18 cellular contexts compared by ENCODE assay signal in genomic region chr2:88071365-88071764, GRCh38. TPM values are rescaled to one million over a fixed set of nuclear protein-coding genes. Genes with fewer than 3 reads are reported as not detected.
DNase-seq lines count a peak whose midpoint lies in the region; ATAC-seq and TF ChIP-seq lines count a peak whose summit lies in the region.
"Had no signal": no experiment of that assay in that cellular context is flagged by ENCODE, and none has a peak within 500 bp of the region (broad histone marks: within the 10 kb centered on the region; RNA-seq: fewer than 3 reads in every experiment).

No MANE protein-coding gene starts in this region.

- H2AK5ac ChIP-seq in H9 (ENCODE audit: insufficient read length, low read length) = no peak overlapping the region

- no peaks in the 10 kb centered on the region for H3K27me3 Mint-ChIP-seq in H9 (ENCODE audit: low read depth)
- H3K27me3 Mint-ChIP-seq in natural killer cell treated with Interleukin-12 subunit alpha and Interleukin-12 subunit beta and Interleukin-15 and Interleukin-18, amount 100 ng/mL, for 72 hours = peaks cover 0 to 12% of the 10 kb centered on the region in 2 donors

- intact Hi-C loops in right cardiac atrium (cut with DNase I) = no loop called here
- intact Hi-C loops in psoas muscle (cut with DNase I) = no loop called here

- H3K9me3 ChIP-seq in H9 (ENCODE audit: control insufficient read depth, low read depth, low read length) (no peaks in the 10 kb centered on the region), right cardiac atrium (ENCODE audit: control insufficient read depth, low read length) (no peaks in the 10 kb centered on the region), psoas muscle (no peaks in the 10 kb centered on the region), HAP-1 (no peaks in the 10 kb centered on the region)
- H3K9me3 ChIP-seq: BLaER1 had no signal

- no peak for ATAC-seq in right cardiac atrium
- no peak for ATAC-seq in psoas muscle
- ATAC-seq in natural killer cell treated with Interleukin-12 subunit alpha and Interleukin-12 subunit beta and Interleukin-15 and Interleukin-18, amount 100 ng/mL, for 72 hours = no peak
- ATAC-seq: HCT116 had no signal

- H3K4me3 ChIP-seq in right cardiac atrium (ENCODE audit: low read length) (peak overlapping the region; percentile 48), psoas muscle (peak overlapping the region; percentile 72), HAP-1 (no peak overlapping the region)
- H3K4me3 ChIP-seq: BLaER1, SK-N-MC had no signal

- no peak overlapping the region for H3K56ac ChIP-seq in H9 (ENCODE audit: insufficient read length, low read depth, low read length)

- H3K4me1 Mint-ChIP-seq in H9 = peaks cover 18 to 24% of the 10 kb centered on the region in 2 experiments
- no peaks in the 10 kb centered on the region for H3K4me1 Mint-ChIP-seq in natural killer cell treated with Interleukin-12 subunit alpha and Interleukin-12 subunit beta and Interleukin-15 and Interleukin-18, amount 100 ng/mL, for 72 hours (ENCODE audit: low read depth in 2 of 2)

- H3K4me1 ChIP-seq in H9 (ENCODE audit: insufficient read depth, low read length) (no peaks in the 10 kb centered on the region), right cardiac atrium (ENCODE audit: control insufficient read depth, insufficient read depth, low read length) (no peaks in the 10 kb centered on the region), psoas muscle (peaks cover 29% of the 10 kb centered on the region), HAP-1 (no peaks in the 10 kb centered on the region)
- H3K4me1 ChIP-seq: BLaER1 had no signal

- H2AFZ ChIP-seq in H9 (ENCODE audit: low read length) = peak overlapping the region; percentile 37

- no peak overlapping the region for H3K18ac ChIP-seq in H9 (ENCODE audit: insufficient read length, low read depth, low read length)

- no peaks in the 10 kb centered on the region for H3K36me3 Mint-ChIP-seq in H9 (ENCODE audit: insufficient read depth in 1 of 3, low read depth in 3 of 3)
- H3K36me3 Mint-ChIP-seq in natural killer cell treated with Interleukin-12 subunit alpha and Interleukin-12 subunit beta and Interleukin-15 and Interleukin-18, amount 100 ng/mL, for 72 hours = no peaks in the 10 kb centered on the region

- no peak overlapping the region for H3K4me3 Mint-ChIP-seq in H9
- no peak overlapping the region for H3K4me3 Mint-ChIP-seq in natural killer cell treated with Interleukin-12 subunit alpha and Interleukin-12 subunit beta and Interleukin-15 and Interleukin-18, amount 100 ng/mL, for 72 hours

- H4K8ac ChIP-seq in H9 (replicated peaks; ENCODE audit: insufficient read length, low read depth, low read length) = no peak overlapping the region

- H4K91ac ChIP-seq in H9 (ENCODE audit: insufficient read length, low read depth, low read length) = no peak overlapping the region

- H2BK20ac ChIP-seq in H9 (ENCODE audit: low read depth, low read length, poor library complexity, severe bottlenecking) = no peak overlapping the region

- H3K36me3 ChIP-seq in psoas muscle (ENCODE audit: insufficient read depth in 1 of 2, low read depth in 1 of 2) (no peaks in the 10 kb centered on the region), HAP-1 (replicated peaks) (no peaks in the 10 kb centered on the region)
- H3K36me3 ChIP-seq: BLaER1 had no signal

- no peak overlapping the region for H2BK5ac ChIP-seq in H9 (ENCODE audit: insufficient read length, low read length)

- no peak overlapping the region for H2BK120ac ChIP-seq in H9 (ENCODE audit: low read depth, low read length, poor library complexity, severe bottlenecking)

- H3K14ac ChIP-seq in H9 (ENCODE audit: insufficient read depth, low read length) = no peak overlapping the region

- no peak overlapping the region for H3K9ac ChIP-seq in H9 (ENCODE audit: extremely low read depth, insufficient read length, low read length)
- H3K9ac ChIP-seq: BLaER1 had no signal

- DNase-seq in DMS53 (lab: John Stamatoyannopoulos, UW) (peak; percentile 13), DMS53 treated with DMSO at 0.1 percent for 48 hours (lab: John Stamatoyannopoulos, UW; ENCODE audit: unreplicated experiment) (no peak), H9 (no peak), right cardiac atrium (no peak), psoas muscle (no peak), SHP77 treated with DMSO at 0.1 percent for 48 hours (lab: John Stamatoyannopoulos, UW) (no peak), HAP-1 (ENCODE audit: low spot score in 2 of 2) (no peak)
- DNase-seq in natural killer cell treated with Interleukin-12 subunit alpha and Interleukin-12 subunit beta and Interleukin-15 and Interleukin-18, amount 100 ng/mL, for 72 hours (ENCODE audit: low spot score) = no peak
- DNase-seq: DMS 273 treated with DMSO at 0.1 percent for 48 hours, EL, NCI-H1436, NCI-H2029 treated with DMSO at 0.1 percent for 48 hours, NCI-H524 had no signal

- in situ Hi-C loops in HAP-1 (cut with MboI; ENCODE audit: low sequenced_read_pairs) = loop anchor here (25.0 kb wide), 1 partner anchor 391 kb away; the partner anchor contains the start of gene FOXI3

- no peak overlapping the region for H3K4ac ChIP-seq in H9 (ENCODE audit: low read depth, low read length)

- H2BK12ac ChIP-seq in H9 (ENCODE audit: insufficient read length, low read depth, low read length) = no peak overlapping the region

- H4K20me1 ChIP-seq in H9 (ENCODE audit: control insufficient read depth, insufficient read depth, insufficient read length) = no peaks in the 10 kb centered on the region
- H4K20me1 ChIP-seq: BLaER1 had no signal

- TF ChIP-seq CTCF in H9 (conservative IDR thresholded peaks at IDR 0.05) = no peak
- no peak for TF ChIP-seq CTCF in psoas muscle (IDR thresholded peaks at IDR 0.05)

- no peak overlapping the region for H3K23ac ChIP-seq in H9 (ENCODE audit: insufficient read length, low read depth, low read length)

- H3K27ac ChIP-seq in H9 (ENCODE audit: insufficient read length, low read depth, low read length) = no peak overlapping the region
- no peak overlapping the region for H3K27ac ChIP-seq in right cardiac atrium (ENCODE audit: low read length)
- H3K27ac ChIP-seq in psoas muscle = peak overlapping the region; percentile 95
- H3K27ac ChIP-seq: 22Rv1, BLaER1, RWPE1, SK-N-MC had no signal

- WGBS in H9 (ENCODE audit: extremely low coverage, insufficient read length, low lambda C conversion rate) = no CpG with 5 or more reads among the region's 2 CpGs
- 84% methylated on average over 2 of the region's 2 CpGs for WGBS in right cardiac atrium
- 50 to 76% (median 62%) methylated on average over 2 of the region's 2 CpGs for WGBS in psoas muscle, 3 donors

- H4K5ac ChIP-seq in H9 (ENCODE audit: insufficient read length, low read depth, low read length) = no peak overlapping the region

- no peak overlapping the region for H3K4me2 ChIP-seq in H9 (ENCODE audit: insufficient read depth, insufficient read length, low read length)
- H3K4me2 ChIP-seq: BLaER1 had no signal

- H2BK15ac ChIP-seq in H9 (ENCODE audit: low read depth, low read length) = no peak overlapping the region

- H3K79me2 ChIP-seq in H9 (ENCODE audit: insufficient read depth, low read length) = no peaks in the 10 kb centered on the region

- H3T11ph ChIP-seq in H9 (ENCODE audit: low read length) = no peak overlapping the region

- no peaks in the 10 kb centered on the region for H3K23me2 ChIP-seq in H9 (ENCODE audit: insufficient read length, low read depth, low read length, poor library complexity, severe bottlenecking)

- H3K27ac Mint-ChIP-seq in H9 = no peak overlapping the region; a peak in 1 of 7 replicates
- H3K27ac Mint-ChIP-seq in natural killer cell treated with Interleukin-12 subunit alpha and Interleukin-12 subunit beta and Interleukin-15 and Interleukin-18, amount 100 ng/mL, for 72 hours = no peak overlapping the region

- H3K9me3 Mint-ChIP-seq in H9 = peaks cover 6 to 9% of the 10 kb centered on the region in 2 experiments; a peak in 3 of 5 replicates
- H3K9me3 Mint-ChIP-seq in natural killer cell treated with Interleukin-12 subunit alpha and Interleukin-12 subunit beta and Interleukin-15 and Interleukin-18, amount 100 ng/mL, for 72 hours = no peaks in the 10 kb centered on the region

- H3K27me3 ChIP-seq in H9 (ENCODE audit: insufficient read depth, low read length) (no peaks in the 10 kb centered on the region), right cardiac atrium (ENCODE audit: control insufficient read depth, insufficient read depth) (no peaks in the 10 kb centered on the region), psoas muscle (ENCODE audit: insufficient read depth in 3 of 3, low read length in 2 of 3) (no peaks in the 10 kb centered on the region), HAP-1 (ENCODE audit: low read depth) (no peaks in the 10 kb centered on the region)
- H3K27me3 ChIP-seq: BLaER1 had no signal

- no peaks in the 10 kb centered on the region for H3K79me1 ChIP-seq in H9 (ENCODE audit: insufficient read depth, low read depth, low read length, poor library complexity, severe bottlenecking)

RNA-seq across cellular contexts. Expression of gene SMYD1, which starts 3.7 kb away (rescaled TPM):
- total RNA-seq in H9 (2021) (0.04 TPM in 1 of 2 replicates, not detected in the other), right cardiac atrium (100 to 1,000 TPM; 147 to 198 (median 169) TPM), psoas muscle (100 to 1,000 TPM; 143 to 325 (median 232) TPM)
- polyA plus RNA-seq in right cardiac atrium (96.1 TPM), psoas muscle (100 to 1,000 TPM in 1 of 3 donors, 10 to 100 TPM in 1, 1 to 10 TPM in 1; 8.0 to 112 (median 57.2) TPM)
- total RNA-seq in natural killer cell treated with Interleukin-12 subunit alpha and Interleukin-12 subunit beta and Interleukin-15 and Interleukin-18, amount 100 ng/mL, for 72 hours = not detected

RNA-seq across cellular contexts. Expression of gene KRCC1, which starts 15.8 kb away (rescaled TPM):
- total RNA-seq in H9 (2021) = 7.1 and 8.2 TPM in 2 replicates
- total RNA-seq in right cardiac atrium = 10 to 100 TPM; 24.6 to 27.4 (median 25.9) TPM
- polyA plus RNA-seq in right cardiac atrium = 31.6 TPM
- total RNA-seq in psoas muscle = 10 to 100 TPM; 10.8 to 24.1 (median 18.7) TPM
- 10 to 100 TPM; 19.1 to 44.4 (median 20.1) TPM for polyA plus RNA-seq in psoas muscle
- 10 to 100 TPM in 1 of 2 donors, 1 to 10 TPM in 1; 7.4 to 17.3 TPM for total RNA-seq in natural killer cell treated with Interleukin-12 subunit alpha and Interleukin-12 subunit beta and Interleukin-15 and Interleukin-18, amount 100 ng/mL, for 72 hours

RNA-seq across cellular contexts. Expression of gene RNU2-63P, which starts 55.0 kb away (rescaled TPM):
- total RNA-seq in H9 (2021) = 20.4 and 31.1 TPM in 2 replicates
- 1 to 10 TPM in 1 of 4 donors, not detected in 3; 5.2 TPM for total RNA-seq in right cardiac atrium
- not detected for polyA plus RNA-seq in right cardiac atrium
- 1 to 10 TPM in 1 of 4 donors, not detected in 3; 5.0 TPM for total RNA-seq in psoas muscle
- polyA plus RNA-seq in psoas muscle = not detected
- total RNA-seq in natural killer cell treated with Interleukin-12 subunit alpha and Interleukin-12 subunit beta and Interleukin-15 and Interleukin-18, amount 100 ng/mL, for 72 hours = 10 to 100 TPM; 13.9 to 39.8 TPM

RNA-seq across cellular contexts. Expression of gene FABP1, which starts 56.5 kb away (rescaled TPM):
- total RNA-seq in H9 (2021) = not detected in 2 replicates
- total RNA-seq in right cardiac atrium = not detected
- polyA plus RNA-seq in right cardiac atrium = 1.1 TPM
- under 1 TPM in 3 of 4 donors, not detected in 1; 0.52 to 0.89 (median 0.65) TPM for total RNA-seq in psoas muscle
- 1 to 10 TPM in 2 of 3 donors, not detected in 1; 1.6 to 4.5 TPM for polyA plus RNA-seq in psoas muscle
- total RNA-seq in natural killer cell treated with Interleukin-12 subunit alpha and Interleukin-12 subunit beta and Interleukin-15 and Interleukin-18, amount 100 ng/mL, for 72 hours = not detected

Comparison
In these comparisons a context has a peak if more than half of its experiments do, and no peak if none do; other contexts are left out.
1. RNA of gene SMYD1, which starts 3.7 kb away (total RNA-seq): 143 to 325 TPM in psoas muscle and 147 to 198 TPM in right cardiac atrium; 0.04 TPM in H9 and not detected in natural killer cell treated with Interleukin-12 subunit alpha and Interleukin-12 subunit beta and Interleukin-15 and Interleukin-18, amount 100 ng/mL, for 72 hours; every median in the first group is over 100 times any median in the second.